19 cellular contexts compared by ENCODE assay signal in genomic region chr10:131072651-131073468, GRCh38.
"Had no signal": no experiment of that assay in that cellular context is flagged by ENCODE, and none has a peak within 500 bp of the region (broad histone marks: within the 10 kb centered on the region; RNA-seq: fewer than 3 reads in every experiment).

No MANE protein-coding gene starts in this region.

- H3K4me1 Mint-ChIP-seq: activated CD4-positive, alpha-beta T cell treated with anti-CD3 and anti-CD28 coated beads for 36 hours; immature natural killer cell; memory B cell; natural killer cell had no signal

- H3K36me3 Mint-ChIP-seq: activated naive CD8-positive, alpha-beta T cell; immature natural killer cell; memory B cell; natural killer cell; neural progenitor cell had no signal

- ATAC-seq: activated CD4-positive, alpha-beta T cell treated with anti-CD3 and anti-CD28 coated beads for 36 hours; activated CD8-positive, alpha-beta T cell treated with anti-CD3 and anti-CD28 coated beads, Interleukin-2, amount 10 ng/mL, durations not matched to agents 7 days and 5 days; body of pancreas; esophagus mucosa; stimulated activated naive CD8-positive, alpha-beta T cell treated with anti-CD3 and anti-CD28 coated beads, Interleukin-15, Interleukin-2, amounts not matched to agents 100 U/mL and 50 U/mL, for 24 hours had no signal

- H3K9me3 Mint-ChIP-seq: memory B cell, natural killer cell, neural progenitor cell had no signal

- DNase-seq: activated CD4-positive, alpha-beta T cell treated with anti-CD3 and anti-CD28 coated beads for 36 hours; activated CD4-positive, CD25-positive, alpha-beta regulatory T cell; activated CD8-positive, alpha-beta T cell treated with anti-CD3 and anti-CD28 coated beads, Interleukin-2, amount 10 ng/mL, durations not matched to agents 7 days and 5 days; activated effector memory CD4-positive, alpha-beta T cell treated with Interleukin-2 at 50 U/mL for 16 hours; activated naive CD4-positive, alpha-beta T cell treated with Interleukin-2 at 50 U/mL for 16 hours; aorta; body of pancreas; foreskin fibroblast; hypothalamus; immature natural killer cell; natural killer cell; right cardiac atrium; stimulated activated CD4-positive, alpha-beta T cell treated with anti-CD3 and anti-CD28 coated beads, Interleukin-2, amount 100 ng/mL, for 48 hours; stimulated activated naive CD8-positive, alpha-beta T cell treated with anti-CD3 and anti-CD28 coated beads, Interleukin-15, Interleukin-2, amounts not matched to agents 100 U/mL and 50 U/mL, for 24 hours; transverse colon had no signal

- H3K4me3 Mint-ChIP-seq: activated CD4-positive, alpha-beta T cell treated with anti-CD3 and anti-CD28 coated beads for 36 hours; activated CD8-positive, alpha-beta T cell treated with anti-CD3 and anti-CD28 coated beads, Interleukin-2, amount 10 ng/mL, durations not matched to agents 7 days and 5 days; activated naive CD8-positive, alpha-beta T cell; immature natural killer cell; memory B cell; natural killer cell; neural progenitor cell had no signal

- H3K27ac Mint-ChIP-seq: activated CD4-positive, alpha-beta T cell treated with anti-CD3 and anti-CD28 coated beads for 36 hours; activated CD8-positive, alpha-beta T cell treated with anti-CD3 and anti-CD28 coated beads, Interleukin-2, amount 10 ng/mL, durations not matched to agents 7 days and 5 days; activated naive CD8-positive, alpha-beta T cell; immature natural killer cell; memory B cell; natural killer cell; neural progenitor cell had no signal

- H3K27me3 Mint-ChIP-seq: activated CD4-positive, alpha-beta T cell treated with anti-CD3 and anti-CD28 coated beads for 36 hours; activated naive CD8-positive, alpha-beta T cell; memory B cell had no signal
